ENCODE assay signal across 17 cellular contexts in genomic region chr7:149241695-149242094, GRCh38. TPM values are rescaled to one million over a fixed set of nuclear protein-coding genes. Genes with fewer than 3 reads are reported as not detected.
DNase-seq lines count a peak whose midpoint lies in the region; ATAC-seq and TF ChIP-seq lines count a peak whose summit lies in the region.
"Had no signal": no experiment of that assay in that cellular context is flagged by ENCODE, and none has a peak within 500 bp of the region (broad histone marks: within the 10 kb centered on the region; RNA-seq: fewer than 3 reads in every experiment).

No MANE protein-coding gene starts in this region.

- H3K79me2 ChIP-seq in GM23338 (replicated peaks; ENCODE audit: insufficient read depth) (peaks cover 65% of the 10 kb centered on the region), mammary epithelial cell (ENCODE audit: insufficient read depth, low read length) (peaks cover 62% of the 10 kb centered on the region)

- H3K36me3 Mint-ChIP-seq in CD4-positive, alpha-beta memory T cell: peaks cover 5 to 6% of the 10 kb centered on the region in 2 donors
- H3K36me3 Mint-ChIP-seq in GM23338 (ENCODE audit: low read depth): peaks cover 15% of the 10 kb centered on the region
- H3K36me3 Mint-ChIP-seq in activated naive CD4-positive, alpha-beta T cell treated with anti-CD3 and anti-CD28 coated beads, Interleukin-2, amount 50 U/mL, for 72 hours: peaks cover 12 to 22% of the 10 kb centered on the region in 2 donors
- H3K36me3 Mint-ChIP-seq in naive B cell: peaks cover 5 to 8% of the 10 kb centered on the region in 2 donors

- POLR2A ChIA-PET in CD4-positive, alpha-beta memory T cell (lab: Charles Lee; ENCODE audit: partially characterized antibody): interaction anchor here (0.7 to 2.4 kb wide), 3 partner anchors 20 to 1164 kb away, joined by 3 to 13 read pairs (median 3); partner anchors contain the start of gene ZNF783

- no peaks in the 10 kb centered on the region for H3K9me3 ChIP-seq in CD4-positive, alpha-beta memory T cell (ENCODE audit: control insufficient read depth in 1 of 2, low read length in 2 of 2)
- no peaks in the 10 kb centered on the region for H3K9me3 ChIP-seq in mammary epithelial cell (replicated peaks; ENCODE audit: insufficient read depth, low read length)
- H3K9me3 ChIP-seq: gastrocnemius medialis had no signal

- peaks cover 0 to 7% (median 0%) of the 10 kb centered on the region in 8 donors for H3K9me3 Mint-ChIP-seq in CD4-positive, alpha-beta memory T cell
- H3K9me3 Mint-ChIP-seq in GM23338: peaks cover 7% of the 10 kb centered on the region; the same call in 2 of the 3 replicates
- H3K9me3 Mint-ChIP-seq in activated naive CD4-positive, alpha-beta T cell treated with anti-CD3 and anti-CD28 coated beads, Interleukin-2, amount 50 U/mL, for 72 hours: peaks cover 3 to 5% of the 10 kb centered on the region in 2 donors
- H3K9me3 Mint-ChIP-seq in naive B cell: peaks cover 0 to 5% (median 4%) of the 10 kb centered on the region in 7 donors

- no peak overlapping the region for H3K9ac ChIP-seq in mammary epithelial cell (ENCODE audit: insufficient read depth, low read length)

- CTCF ChIA-PET in CD4-positive, alpha-beta memory T cell (lab: Charles Lee; ENCODE audit: partially characterized antibody): interaction anchor here (2.5 kb wide), 2 partner anchors 20 to 43 kb away, joined by 9 to 13 read pairs; partner anchors contain the start of gene ZNF783
- CTCF ChIA-PET in mammary epithelial cell (lab: Charles Lee; ENCODE audit: low non-redundant PET): no interaction called here

- H3K9me2 ChIP-seq in GM23338 (ENCODE audit: insufficient read depth): no peaks in the 10 kb centered on the region

- dilution Hi-C loops in mammary epithelial cell (cut with HindIII; ENCODE audit: low sequenced_read_pairs): no loop called here

- H3K4me1 ChIP-seq in CD4-positive, alpha-beta memory T cell (ENCODE audit: insufficient read depth, low read length): peaks cover 26% of the 10 kb centered on the region
- H3K4me1 ChIP-seq in GM23338 (ENCODE audit: insufficient read depth) (0 out of 2 replicates have a peak, but pooled peaks cover 7% of the 10 kb centered on the region), mammary epithelial cell (ENCODE audit: insufficient read depth, low read length) (peaks cover 15% of the 10 kb centered on the region)

- H3K27ac Mint-ChIP-seq in CD4-positive, alpha-beta memory T cell: peak overlapping the region in 1 of 7 donors; percentile 68
- H3K27ac Mint-ChIP-seq in GM23338 (no peak overlapping the region), naive B cell (no peak overlapping the region)
- peak overlapping the region; percentile 56 to 89 for H3K27ac Mint-ChIP-seq in activated naive CD4-positive, alpha-beta T cell treated with anti-CD3 and anti-CD28 coated beads, Interleukin-2, amount 50 U/mL, for 72 hours

- H3K4me3 Mint-ChIP-seq in CD4-positive, alpha-beta memory T cell: peak overlapping the region in 7 of 8 donors; percentile 8 to 70 (median 50)
- H3K4me3 Mint-ChIP-seq in GM23338 (peak overlapping the region; percentile 98; the same call in 2 of the 3 replicates), naive B cell (peak overlapping the region in 5 of 8 donors; percentile 63 to 97 (median 91))

- BruUV-seq in mammary epithelial cell (replicated peaks; lab: Mats Ljungman, UMichigan): no TSS peak

- no peak overlapping the region for H3K4me3 ChIP-seq in CD4-positive, alpha-beta memory T cell (ENCODE audit: low read length in 2 of 2)
- H3K4me3 ChIP-seq in GM23338 (no peak overlapping the region), mammary epithelial cell (replicated peaks in 1 of 3; ENCODE audit: insufficient read depth in 1 of 3, low read depth in 2 of 3, low read length in 3 of 3) (no peak overlapping the region), foreskin fibroblast (ENCODE audit: low read depth in 1 of 2, low read length in 2 of 2) (no peak overlapping the region)

- TF ChIP-seq CTCF in GM23338 (conservative IDR thresholded peaks at IDR 0.05; ENCODE audit: low read depth in 2 of 2) (no peak), mammary epithelial cell (conservative IDR thresholded peaks at IDR 0.05 in 1 of 2, IDR thresholded peaks at IDR 0.05 in 1 of 2; ENCODE audit: extremely low read depth in 1 of 2, insufficient read depth in 1 of 2, low read depth in 1 of 2, low read length in 2 of 2) (no peak), foreskin fibroblast (IDR thresholded peaks at IDR 0.05; ENCODE audit: low read depth, low read length) (no peak)

- no peaks in the 10 kb centered on the region for H3K36me3 ChIP-seq in CD4-positive, alpha-beta memory T cell (ENCODE audit: insufficient read depth, low read length)
- H3K36me3 ChIP-seq in GM23338 (ENCODE audit: insufficient read depth): no peaks in the 10 kb centered on the region
- no peaks in the 10 kb centered on the region for H3K36me3 ChIP-seq in mammary epithelial cell (ENCODE audit: insufficient read depth, low read length)
- H3K36me3 ChIP-seq: gastrocnemius medialis, left ventricle myocardium inferior had no signal

- ATAC-seq in GM23338 (no peak), naive B cell (ENCODE audit: low read depth in 2 of 2) (no peak)
- ATAC-seq in activated naive CD4-positive, alpha-beta T cell treated with anti-CD3 and anti-CD28 coated beads, Interleukin-2, amount 50 U/mL, for 72 hours: peak in 1 of 2 donors; percentile 36
- ATAC-seq: gastrocnemius medialis, HCT116 had no signal

- 100% methylated on average over 4 of the region's 5 CpGs for WGBS in mammary epithelial cell (ENCODE audit: low coverage, missing lambda C conversion rate)

- H3K27me3 Mint-ChIP-seq in CD4-positive, alpha-beta memory T cell: peaks cover 2 to 3% of the 10 kb centered on the region in 2 donors
- peaks cover 3% of the 10 kb centered on the region for H3K27me3 Mint-ChIP-seq in GM23338 (ENCODE audit: insufficient read depth, low read depth, poor library complexity)
- H3K27me3 Mint-ChIP-seq in naive B cell: peaks cover 0 to 2% (median 1%) of the 10 kb centered on the region in 3 donors

- peaks cover 21% of the 10 kb centered on the region; the same call in 1 of the 2 replicates for H4K20me1 ChIP-seq in GM23338 (replicated peaks; ENCODE audit: insufficient read depth)
- H4K20me1 ChIP-seq in mammary epithelial cell (ENCODE audit: insufficient read depth, low read length): no peaks in the 10 kb centered on the region

- no peak for DNase-seq in CD4-positive, alpha-beta memory T cell
- no peak for DNase-seq in GM23338 (ENCODE audit: low spot score)
- DNase-seq in activated naive CD4-positive, alpha-beta T cell treated with anti-CD3 and anti-CD28 coated beads, Interleukin-2, amount 50 U/mL, for 72 hours (ENCODE audit: low spot score in 2 of 2): no peak
- DNase-seq in naive B cell: no peak
- no peak for DNase-seq in mammary epithelial cell
- no peak for DNase-seq in hippocampal formation (lab: John Stamatoyannopoulos, UW)
- DNase-seq in foreskin fibroblast: no peak
- DNase-seq: dermis blood vessel endothelial cell; gastrocnemius medialis; GDM1; left ventricle myocardium inferior; NCI-H2029; posterior cingulate gyrus; stimulated activated CD4-positive, alpha-beta T cell treated with anti-CD3 and anti-CD28 coated beads, Interleukin-4, amount 100 ng/mL, for 24 hours had no signal

- H3K27ac ChIP-seq in CD4-positive, alpha-beta memory T cell (ENCODE audit: low read depth, low read length): no peak overlapping the region
- no peak overlapping the region for H3K27ac ChIP-seq in GM23338 (ENCODE audit: low read depth)
- no peak overlapping the region for H3K27ac ChIP-seq in mammary epithelial cell (ENCODE audit: insufficient read depth, low read depth, low read length)
- H3K27ac ChIP-seq: HL-60, left ventricle myocardium inferior, RWPE1 had no signal

- peaks cover 33 to 53% (median 44%) of the 10 kb centered on the region in 4 donors for H3K4me1 Mint-ChIP-seq in CD4-positive, alpha-beta memory T cell
- H3K4me1 Mint-ChIP-seq in GM23338 (peaks cover 9% of the 10 kb centered on the region), naive B cell (peaks cover 41 to 59% (median 47%) of the 10 kb centered on the region in 3 donors)

- in situ Hi-C loops in mammary epithelial cell (cut with MboI; ENCODE audit: low sequenced_read_pairs in 2 of 2): no loop called here

- H3K4me2 ChIP-seq in GM23338: no peak overlapping the region
- no peak overlapping the region for H3K4me2 ChIP-seq in mammary epithelial cell (ENCODE audit: insufficient read depth, low read depth, low read length)

- intact Hi-C loops in CD4-positive, alpha-beta memory T cell (cut with micrococcal nuclease): no loop called here
- intact Hi-C loops in mammary epithelial cell (cut with micrococcal nuclease): no loop called here

- H2AFZ ChIP-seq in GM23338 (no peak overlapping the region), mammary epithelial cell (ENCODE audit: low read depth, low read length) (no peak overlapping the region)

- H3F3A ChIP-seq in GM23338 (replicated peaks; ENCODE audit: low read depth): peaks cover 3% of the 10 kb centered on the region; the same call in 1 of the 2 replicates

- no peaks in the 10 kb centered on the region for H3K27me3 ChIP-seq in CD4-positive, alpha-beta memory T cell (ENCODE audit: insufficient read depth, low read length)
- H3K27me3 ChIP-seq in GM23338 (ENCODE audit: insufficient read depth) (peaks cover 1% of the 10 kb centered on the region; the same call in 1 of the 2 replicates), mammary epithelial cell (ENCODE audit: insufficient read depth, low read length) (no peaks in the 10 kb centered on the region)
- H3K27me3 ChIP-seq: gastrocnemius medialis had no signal

RNA-seq across cellular contexts. Expression of gene ZNF212, which starts 2.2 kb away (rescaled TPM):
- total RNA-seq in CD4-positive, alpha-beta memory T cell: 10 to 100 TPM; 21.5 to 24.0 TPM
- 1 to 10 TPM; 4.5 to 9.3 TPM for polyA plus RNA-seq in CD4-positive, alpha-beta memory T cell
- total RNA-seq in GM23338 (2014; rRNA removed; shearing (Covaris generic)): 18.0 and 18.9 TPM in 2 replicates
- polyA plus RNA-seq in GM23338 (2016; fragmentation: Nextera tagmentation; extraction: Ambion mirVana): 8.9 and 10.8 TPM in 2 replicates
- total RNA-seq in activated naive CD4-positive, alpha-beta T cell treated with anti-CD3 and anti-CD28 coated beads, Interleukin-2, amount 50 U/mL, for 72 hours: 10 to 100 TPM; 12.1 to 13.3 TPM
- polyA plus RNA-seq in naive B cell (ENCODE audit: low read depth in 6 of 6): 10 to 100 TPM in 1 of 6 donors, 1 to 10 TPM in 5; 1.8 to 10.3 (median 5.5) TPM
- total RNA-seq in mammary epithelial cell: 10 to 100 TPM in 1 of 2 donors, 1 to 10 TPM in 1; 9.2 to 11.1 TPM
- 5.4 TPM for polyA plus RNA-seq in mammary epithelial cell
- polyA minus RNA-seq in mammary epithelial cell: 14.1 TPM

RNA-seq across cellular contexts. Expression of gene ZNF783, which starts 20.3 kb away (rescaled TPM):
- 10 to 100 TPM; 42.6 to 43.5 TPM for total RNA-seq in CD4-positive, alpha-beta memory T cell
- polyA plus RNA-seq in CD4-positive, alpha-beta memory T cell: 1 to 10 TPM; 2.7 to 8.0 TPM
- 8.6 and 9.0 TPM in 2 replicates for total RNA-seq in GM23338 (2014; rRNA removed; shearing (Covaris generic))
- polyA plus RNA-seq in GM23338 (2016; fragmentation: Nextera tagmentation; extraction: Ambion mirVana): 2.1 and 2.6 TPM in 2 replicates
- total RNA-seq in activated naive CD4-positive, alpha-beta T cell treated with anti-CD3 and anti-CD28 coated beads, Interleukin-2, amount 50 U/mL, for 72 hours: 10 to 100 TPM in 1 of 2 donors, 1 to 10 TPM in 1; 7.6 to 18.2 TPM
- polyA plus RNA-seq in naive B cell (ENCODE audit: low read depth in 6 of 6): 1 to 10 TPM; 1.3 to 9.2 (median 6.0) TPM
- total RNA-seq in mammary epithelial cell: 10 to 100 TPM; 11.7 to 14.5 TPM
- polyA plus RNA-seq in mammary epithelial cell: 4.2 TPM
- polyA minus RNA-seq in mammary epithelial cell: 8.5 TPM

RNA-seq across cellular contexts. Expression of gene ZNF282, which starts 46.3 kb away (rescaled TPM):
- 10 to 100 TPM; 19.1 to 20.7 TPM for total RNA-seq in CD4-positive, alpha-beta memory T cell
- 1 to 10 TPM in 1 of 2 donors, under 1 TPM in 1; 0.13 to 1.8 TPM for polyA plus RNA-seq in CD4-positive, alpha-beta memory T cell
- total RNA-seq in GM23338 (2014; rRNA removed; shearing (Covaris generic)): 34.3 and 36.3 TPM in 2 replicates
- polyA plus RNA-seq in GM23338 (2016; fragmentation: Nextera tagmentation; extraction: Ambion mirVana): 7.2 and 7.4 TPM in 2 replicates
- 10 to 100 TPM; 23.5 to 35.6 TPM for total RNA-seq in activated naive CD4-positive, alpha-beta T cell treated with anti-CD3 and anti-CD28 coated beads, Interleukin-2, amount 50 U/mL, for 72 hours
- polyA plus RNA-seq in naive B cell (ENCODE audit: low read depth in 6 of 6): 1 to 10 TPM in 2 of 6 donors, under 1 TPM in 3, not detected in 1; 0.94 to 1.6 (median 0.98) TPM
- total RNA-seq in mammary epithelial cell: 10 to 100 TPM; 38.0 to 44.9 TPM
- 13.9 TPM for polyA plus RNA-seq in mammary epithelial cell
- polyA minus RNA-seq in mammary epithelial cell: 23.8 TPM

Comparison
In these comparisons a context has a peak if more than half of its experiments do, and no peak if none do; other contexts are left out.
1. H3K27ac Mint-ChIP-seq: peak in activated naive CD4-positive, alpha-beta T cell treated with anti-CD3 and anti-CD28 coated beads, Interleukin-2, amount 50 U/mL, for 72 hours (2 of 2); none in GM23338 (single experiment) and naive B cell (0 of 6).
2. Peak in every context shown above with its lines, with median percentiles within 50 percentile points of each other: H3K4me3 Mint-ChIP-seq.